Comparison of ENCODE assay signal across 29 cellular contexts in genomic region chr3:44050051-44050570, GRCh38.
"Had no signal": no experiment of that assay in that cellular context is flagged by ENCODE, and none has a peak within 500 bp of the region (broad histone marks: within the 10 kb centered on the region; RNA-seq: fewer than 3 reads in every experiment).

No MANE protein-coding gene starts in this region.

- H3K4me3 ChIP-seq: adrenal gland, ascending aorta, esophagus muscularis mucosa, right lobe of liver, thoracic aorta, vagina had no signal

- H3K36me3 ChIP-seq: adrenal gland, ascending aorta, brain microvascular endothelial cell, esophagus muscularis mucosa, right lobe of liver, thoracic aorta, vagina had no signal

- H3K36me3 Mint-ChIP-seq: activated naive CD8-positive, alpha-beta T cell treated with anti-CD3 and anti-CD28 coated beads for 36 hours; mesothelial cell of epicardium; T-cell had no signal

- ATAC-seq: left colon; naive thymus-derived CD4-positive, alpha-beta T cell; right lobe of liver; stimulated activated naive CD8-positive, alpha-beta T cell treated with anti-CD3 and anti-CD28 coated beads, Interleukin-15, Interleukin-2, amounts not matched to agents 100 U/mL and 50 U/mL, for 24 hours; T-cell had no signal

- H3K4me1 Mint-ChIP-seq: central memory CD8-positive, alpha-beta T cell; naive thymus-derived CD4-positive, alpha-beta T cell had no signal

- DNase-seq: activated CD4-positive, alpha-beta T cell treated with anti-CD3 and anti-CD28 coated beads for 48 hours; activated CD4-positive, alpha-beta T cell treated with anti-CD3 and anti-CD28 coated beads, Interleukin-2, amount 50 U/mL, for 48 hours; activated CD4-positive, CD25-positive, alpha-beta regulatory T cell; activated CD8-positive, alpha-beta memory T cell treated with anti-CD3 and anti-CD28 coated beads for 24 hours; activated effector memory CD4-positive, alpha-beta T cell treated with anti-CD3 and anti-CD28 coated beads, Interleukin-2, amount 50 U/mL, for 16 hours; activated naive CD4-positive, alpha-beta T cell treated with anti-CD3 and anti-CD28 coated beads for 36 hours; activated naive CD8-positive, alpha-beta T cell treated with anti-CD3 and anti-CD28 coated beads for 36 hours; activated T-cell treated with anti-CD3 and anti-CD28 coated beads, Interleukin-2, amount 50 U/mL, for 1 hour; adrenal gland; brain microvascular endothelial cell; foreskin melanocyte; glutamatergic neuron; kidney; left colon; mammary epithelial cell; naive thymus-derived CD4-positive, alpha-beta T cell; right lobe of liver; stimulated activated CD4-positive, alpha-beta T cell treated with anti-CD3 and anti-CD28 coated beads, Interleukin-2, amount 100 ng/mL, for 48 hours; stimulated activated naive CD8-positive, alpha-beta T cell treated with anti-CD3 and anti-CD28 coated beads, Interleukin-15, Interleukin-2, amounts not matched to agents 100 U/mL and 50 U/mL, for 24 hours; T-cell had no signal

- H3K27ac Mint-ChIP-seq: activated naive CD4-positive, alpha-beta T cell treated with anti-CD3 and anti-CD28 coated beads for 36 hours; activated naive CD8-positive, alpha-beta T cell treated with anti-CD3 and anti-CD28 coated beads for 36 hours; activated T-helper 1 cell treated with anti-CD3 and anti-CD28 coated beads, Interleukin-12 subunit alpha, Interleukin-12 subunit beta, Interleukin-2, Interleukin-4 antibody, amounts not matched to agents 30 ng/mL and 10 ng/mL and 1 ng/mL, durations not matched to agents 14 hours and 24 hours and 36 hours; dendritic cell treated with granulocyte-macrophage colony-stimulating factor and Interleukin-4, amounts not matched to agents 40 ng/mL and 50 ng/mL, for 4 days; mesothelial cell of epicardium; naive thymus-derived CD4-positive, alpha-beta T cell; T-cell; type B pancreatic cell had no signal

- H3K27me3 Mint-ChIP-seq: type B pancreatic cell had no signal

- H3K9me3 Mint-ChIP-seq: activated naive CD4-positive, alpha-beta T cell treated with anti-CD3 and anti-CD28 coated beads for 36 hours; activated naive CD8-positive, alpha-beta T cell treated with anti-CD3 and anti-CD28 coated beads for 36 hours; activated T-helper 1 cell treated with anti-CD3 and anti-CD28 coated beads, Interleukin-12 subunit alpha, Interleukin-12 subunit beta, Interleukin-2, Interleukin-4 antibody, amounts not matched to agents 30 ng/mL and 10 ng/mL and 1 ng/mL, durations not matched to agents 14 hours and 24 hours and 36 hours; central memory CD8-positive, alpha-beta T cell; dendritic cell treated with granulocyte-macrophage colony-stimulating factor and Interleukin-4, amounts not matched to agents 40 ng/mL and 50 ng/mL, for 4 days; mesothelial cell of epicardium; T-cell had no signal

- H3K27ac ChIP-seq: adrenal gland, ascending aorta, brain microvascular endothelial cell, esophagus muscularis mucosa, right lobe of liver, thoracic aorta, vagina had no signal

- H3K4me1 ChIP-seq: adrenal gland, ascending aorta, esophagus muscularis mucosa, right lobe of liver, vagina had no signal

- H3K27me3 ChIP-seq: ascending aorta, brain microvascular endothelial cell, right lobe of liver, vagina had no signal

- H3K4me3 Mint-ChIP-seq: activated naive CD4-positive, alpha-beta T cell treated with anti-CD3 and anti-CD28 coated beads for 36 hours; activated naive CD8-positive, alpha-beta T cell treated with anti-CD3 and anti-CD28 coated beads for 36 hours; activated T-helper 1 cell treated with anti-CD3 and anti-CD28 coated beads, Interleukin-12 subunit alpha, Interleukin-12 subunit beta, Interleukin-2, Interleukin-4 antibody, amounts not matched to agents 30 ng/mL and 10 ng/mL and 1 ng/mL, durations not matched to agents 14 hours and 24 hours and 36 hours; central memory CD8-positive, alpha-beta T cell; dendritic cell treated with granulocyte-macrophage colony-stimulating factor and Interleukin-4, amounts not matched to agents 40 ng/mL and 50 ng/mL, for 4 days; mesothelial cell of epicardium; naive thymus-derived CD4-positive, alpha-beta T cell; T-cell; type B pancreatic cell had no signal
